In the genomic region with DNA sequence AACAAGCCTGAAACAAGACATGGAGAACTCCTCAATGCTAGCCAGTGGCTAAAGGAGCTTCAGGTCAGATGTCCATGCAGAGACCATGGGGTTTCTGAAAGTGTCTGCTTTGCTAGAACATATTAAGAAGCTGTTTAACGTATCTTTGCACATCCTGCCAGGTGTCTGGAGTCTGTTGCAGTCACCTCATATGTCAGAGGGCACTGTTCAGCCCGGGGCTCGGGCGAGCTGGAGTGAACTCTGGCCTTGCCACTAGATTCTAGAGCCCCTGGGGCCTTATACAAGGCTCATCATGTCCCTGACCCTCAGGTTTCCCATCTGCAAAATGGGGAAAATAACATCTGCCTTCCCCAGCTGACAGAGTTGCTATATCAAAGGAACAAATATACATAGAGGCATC, we compare ENCODE assay signal across 13 cellular contexts.
"Had no signal": no experiment of that assay in that cellular context is flagged by ENCODE, and none has a peak within 500 bp of the region (broad histone marks: within the 10 kb centered on the region; RNA-seq: fewer than 3 reads in every experiment).

No MANE protein-coding gene starts in this region.

- H3K4me3 ChIP-seq: breast epithelium, thyroid gland had no signal

- H3K27ac Mint-ChIP-seq: activated B cell treated with CpG ODN at 0.5 μM for 24 hours; dendritic cell treated with granulocyte-macrophage colony-stimulating factor and Interleukin-4, amounts not matched to agents 40 ng/mL and 50 ng/mL, for 4 days; nephron progenitor cell; T-cell had no signal

- H3K9me3 ChIP-seq: breast epithelium, thyroid gland had no signal

- H3K4me3 Mint-ChIP-seq: activated B cell treated with CpG ODN at 0.5 μM for 24 hours; activated CD4-positive, alpha-beta T cell treated with anti-CD3 and anti-CD28 coated beads, Interleukin-2, amount 10 ng/mL, durations not matched to agents 24 days and 14 days; activated naive CD8-positive, alpha-beta T cell treated with anti-CD3 and anti-CD28 coated beads, Interleukin-2, amount 50 U/mL, for 24 hours; dendritic cell treated with granulocyte-macrophage colony-stimulating factor and Interleukin-4, amounts not matched to agents 40 ng/mL and 50 ng/mL, for 4 days; nephron progenitor cell; stimulated activated memory B cell treated with anti-CD40 and anti-IgM and Interleukin-4, amounts not matched to agents 10 μg/mL and 1 μg/mL and 100 μg/mL, for 72 hours; T-cell had no signal

- H3K36me3 Mint-ChIP-seq: stimulated activated memory B cell treated with anti-CD40 and anti-IgM and Interleukin-4, amounts not matched to agents 10 μg/mL and 1 μg/mL and 100 μg/mL, for 72 hours; T-cell had no signal

- H3K9me3 Mint-ChIP-seq: activated B cell treated with CpG ODN at 0.5 μM for 24 hours; activated CD4-positive, alpha-beta T cell treated with anti-CD3 and anti-CD28 coated beads, Interleukin-2, amount 10 ng/mL, durations not matched to agents 24 days and 14 days; activated naive CD8-positive, alpha-beta T cell treated with anti-CD3 and anti-CD28 coated beads, Interleukin-2, amount 50 U/mL, for 24 hours; dendritic cell treated with granulocyte-macrophage colony-stimulating factor and Interleukin-4, amounts not matched to agents 40 ng/mL and 50 ng/mL, for 4 days; nephron progenitor cell; stimulated activated memory B cell treated with anti-CD40 and anti-IgM and Interleukin-4, amounts not matched to agents 10 μg/mL and 1 μg/mL and 100 μg/mL, for 72 hours; T-cell had no signal

- H3K4me1 ChIP-seq: breast epithelium had no signal

- H3K27ac ChIP-seq: breast epithelium, foreskin keratinocyte, thyroid gland had no signal

- H3K27me3 Mint-ChIP-seq: activated B cell treated with CpG ODN at 0.5 μM for 24 hours; activated CD4-positive, alpha-beta T cell treated with anti-CD3 and anti-CD28 coated beads, Interleukin-2, amount 10 ng/mL, durations not matched to agents 24 days and 14 days; activated naive CD8-positive, alpha-beta T cell treated with anti-CD3 and anti-CD28 coated beads, Interleukin-2, amount 50 U/mL, for 24 hours; dendritic cell treated with granulocyte-macrophage colony-stimulating factor and Interleukin-4, amounts not matched to agents 40 ng/mL and 50 ng/mL, for 4 days; stimulated activated memory B cell treated with anti-CD40 and anti-IgM and Interleukin-4, amounts not matched to agents 10 μg/mL and 1 μg/mL and 100 μg/mL, for 72 hours had no signal

- H3K27me3 ChIP-seq: breast epithelium, foreskin keratinocyte, thyroid gland had no signal

- DNase-seq: activated B cell treated with CpG ODN at 0.5 μM for 24 hours; activated CD4-positive, alpha-beta T cell treated with anti-CD3 and anti-CD28 coated beads, Interleukin-2, amount 10 ng/mL, durations not matched to agents 24 days and 14 days; aorta; effector memory CD4-positive, alpha-beta T cell; nephron progenitor cell; occipital lobe; T-cell; thyroid gland had no signal

- H3K36me3 ChIP-seq: breast epithelium, thyroid gland had no signal

- ATAC-seq: activated naive CD8-positive, alpha-beta T cell treated with anti-CD3 and anti-CD28 coated beads, Interleukin-2, amount 50 U/mL, for 24 hours; stimulated activated memory B cell treated with anti-CD40 and anti-IgM and Interleukin-4, amounts not matched to agents 10 μg/mL and 1 μg/mL and 100 μg/mL, for 72 hours; T-cell had no signal
